Comparison of ENCODE assay signal across 8 cellular contexts in genomic region chr4:77599378-77599777, GRCh38. TPM values are rescaled to one million over a fixed set of nuclear protein-coding genes. Genes with fewer than 3 reads are reported as not detected.
DNase-seq lines count a peak whose midpoint lies in the region; ATAC-seq, FAIRE-seq and TF ChIP-seq lines count a peak whose summit lies in the region.

No MANE protein-coding gene starts in this region.

- H3K27ac ChIP-seq in astrocyte (ENCODE audit: low read depth, low read length) = no peak overlapping the region

- no peak overlapping the region for H2AFZ ChIP-seq in astrocyte (ENCODE audit: low read depth, low read length)

- no peaks in the 10 kb centered on the region for H3K36me3 ChIP-seq in astrocyte (ENCODE audit: insufficient read depth, low read length)

- in situ Hi-C loops in KBM-7 (cut with MboI; ENCODE audit: low pct_unique_long_range_greater_than_20kb, low sequenced_read_pairs) = no loop called here

- H3K9ac ChIP-seq in astrocyte (ENCODE audit: low read length) = no peak overlapping the region

- FAIRE-seq in astrocyte (lab: Jason Lieb, UNC) = peak; percentile 26

- no peak overlapping the region for H3K4me3 ChIP-seq in astrocyte (ENCODE audit: insufficient read depth, low read depth, low read length)

- TF ChIP-seq CTCF in astrocyte (IDR thresholded peaks at IDR 0.05; ENCODE audit: insufficient read depth, low read depth, low read length) = peak; percentile 62

- no peaks in the 10 kb centered on the region for H3K9me3 Mint-ChIP-seq in astrocyte (ENCODE audit: unreplicated experiment)

- H4K20me1 ChIP-seq in astrocyte (ENCODE audit: insufficient read depth, low read length) = no peaks in the 10 kb centered on the region

- H3K9me3 ChIP-seq in astrocyte (ENCODE audit: insufficient read depth, low read depth, low read length) = no peaks in the 10 kb centered on the region

- H3K4me1 Mint-ChIP-seq in astrocyte (ENCODE audit: low read depth, unreplicated experiment) = no peaks in the 10 kb centered on the region

- no peak overlapping the region for H3K4me3 Mint-ChIP-seq in astrocyte (ENCODE audit: unreplicated experiment)

- H3K27ac Mint-ChIP-seq in astrocyte (ENCODE audit: unreplicated experiment) = no peak overlapping the region

- no peak for ATAC-seq in activated CD4-positive, CD25-positive, alpha-beta regulatory T cell treated with anti-CD3 and anti-CD28 coated beads, Interleukin-2, amount 50 U/mL, for 24 hours
- ATAC-seq in HG03039 (IDR thresholded peaks at IDR 0.05; ENCODE audit: unreplicated experiment) = no peak

- H3K4me1 ChIP-seq in astrocyte (ENCODE audit: insufficient read depth, low read length) = no peaks in the 10 kb centered on the region

- no peak overlapping the region for H3K4me2 ChIP-seq in astrocyte (ENCODE audit: low read length)

- peak; percentile 22 for DNase-seq in NCI-H2029 (lab: John Stamatoyannopoulos, UW)
- DNase-seq in NCI-H2029 treated with DMSO at 0.1 percent for 48 hours (lab: John Stamatoyannopoulos, UW) = no peak
- DNase-seq in KBM-7 = peak; percentile 45
- no peak for DNase-seq in astrocyte (ENCODE audit: low read depth)
- DNase-seq in lung microvascular endothelial cell (ENCODE audit: low read depth in 2 of 2) = peak; percentile 53 to 55
- no peak for DNase-seq in cerebellum (ENCODE audit: low spot score)

- H3K79me2 ChIP-seq in astrocyte (ENCODE audit: insufficient read depth, low read length) = no peaks in the 10 kb centered on the region

- H3K36me3 Mint-ChIP-seq in astrocyte (ENCODE audit: low read depth, unreplicated experiment) = peaks cover 1% of the 10 kb centered on the region

- H3K27me3 Mint-ChIP-seq in astrocyte (ENCODE audit: low read depth, unreplicated experiment) = peaks cover 2% of the 10 kb centered on the region

- peaks cover 14% of the 10 kb centered on the region for H3K27me3 ChIP-seq in astrocyte (ENCODE audit: insufficient read depth, low read length)

RNA-seq across cellular contexts. Expression of gene CXCL13, which starts 6.2 kb away (rescaled TPM):
- not detected in 2 replicates for total RNA-seq in astrocyte
- total RNA-seq in lung microvascular endothelial cell = not detected in 2 replicates
- total RNA-seq in cerebellum = not detected

Comparison
In these comparisons a context has a peak if more than half of its experiments do, and no peak if none do; other contexts are left out.
1. DNase-seq: peak in NCI-H2029 (single experiment), KBM-7 (single experiment) and lung microvascular endothelial cell (2 of 2); none in NCI-H2029 treated with DMSO at 0.1 percent for 48 hours (single experiment), astrocyte (single experiment) and cerebellum (single experiment).